In genomic region chr7:116223598-116223997, GRCh38 we compare ENCODE assay signal across 21 cellular contexts. TPM values are rescaled to one million over a fixed set of nuclear protein-coding genes. Genes with fewer than 3 reads are reported as not detected.
DNase-seq lines count a peak whose midpoint lies in the region; ATAC-seq, FAIRE-seq and TF ChIP-seq lines count a peak whose summit lies in the region.
"Had no signal": no experiment of that assay in that cellular context is flagged by ENCODE, and none has a peak within 500 bp of the region (broad histone marks: within the 10 kb centered on the region; RNA-seq: fewer than 3 reads in every experiment).

No MANE protein-coding gene starts in this region.

- 86% methylated on average over 1 of the region's 1 CpG for WGBS in A549 (ENCODE audit: missing lambda C conversion rate)

- no peak for TF ChIP-seq CTCF in A549 (IDR thresholded peaks at IDR 0.05)

- H3K36me3 Mint-ChIP-seq in CD8-positive, alpha-beta memory T cell, result peaks cover 0 to 6% (median 2%) of the 10 kb centered on the region in 3 donors
- peaks cover 5% of the 10 kb centered on the region for H3K36me3 Mint-ChIP-seq in T-helper 17 cell (ENCODE audit: low read depth)
- peaks cover 0 to 2% (median 0%) of the 10 kb centered on the region in 3 donors for H3K36me3 Mint-ChIP-seq in naive thymus-derived CD8-positive, alpha-beta T cell

- no peaks in the 10 kb centered on the region for H3K27me3 Mint-ChIP-seq in CD8-positive, alpha-beta memory T cell
- no peaks in the 10 kb centered on the region for H3K27me3 Mint-ChIP-seq in T-helper 17 cell
- H3K27me3 Mint-ChIP-seq in naive thymus-derived CD8-positive, alpha-beta T cell, result no peaks in the 10 kb centered on the region

- peak overlapping the region in 1 of 2 experiments; percentile 39; a peak in 2 of 6 replicates for H3K27ac ChIP-seq in A549
- H3K27ac ChIP-seq in CD8-positive, alpha-beta memory T cell (ENCODE audit: low read depth, low read length), result no peak overlapping the region
- H3K27ac ChIP-seq: left lung had no signal

- no peaks in the 10 kb centered on the region for H3K27me3 ChIP-seq in CD8-positive, alpha-beta memory T cell (ENCODE audit: insufficient read depth, low read length, poor library complexity, severe bottlenecking)
- H3K27me3 ChIP-seq: left lung, MG63 had no signal

- peak overlapping the region in 6 of 7 donors; percentile 25 to 75 (median 59) for H3K4me3 Mint-ChIP-seq in CD8-positive, alpha-beta memory T cell
- H3K4me3 Mint-ChIP-seq in T-helper 17 cell, result no peak overlapping the region
- peak overlapping the region in 9 of 10 donors; percentile 5 to 82 (median 55) for H3K4me3 Mint-ChIP-seq in naive thymus-derived CD8-positive, alpha-beta T cell
- H3K4me3 Mint-ChIP-seq: HFFc6 had no signal

- peak overlapping the region; percentile 73 for H3K4me2 ChIP-seq in A549

- TF ChIP-seq POLR2A in A549 (IDR thresholded peaks at IDR 0.05; ENCODE audit: low read length), result no peak

- H3K9me3 ChIP-seq in A549 (no peaks in the 10 kb centered on the region), T-helper 17 cell (ENCODE audit: control insufficient read depth, low read length, poor library complexity, severe bottlenecking) (no peaks in the 10 kb centered on the region)
- H3K9me3 ChIP-seq in CD8-positive, alpha-beta memory T cell (ENCODE audit: low read length), result no peaks in the 10 kb centered on the region
- H3K9me3 ChIP-seq: left lung, MG63 had no signal

- no peaks in the 10 kb centered on the region for H3K36me3 ChIP-seq in CD8-positive, alpha-beta memory T cell (ENCODE audit: insufficient read depth, low read length)
- H3K36me3 ChIP-seq: left lung, MG63 had no signal

- H3K4me1 ChIP-seq in A549, result peaks cover 62% of the 10 kb centered on the region
- peaks cover 88% of the 10 kb centered on the region for H3K4me1 ChIP-seq in CD8-positive, alpha-beta memory T cell (ENCODE audit: insufficient read depth, low read length)

- H3K4me3 ChIP-seq in A549, result no peak overlapping the region
- no peak overlapping the region for H3K4me3 ChIP-seq in CD8-positive, alpha-beta memory T cell (ENCODE audit: low read length)
- H3K4me3 ChIP-seq: left lung, MG63, smooth muscle cell had no signal

- peak overlapping the region in 7 of 8 donors; percentile 4 to 85 (median 66) for H3K27ac Mint-ChIP-seq in CD8-positive, alpha-beta memory T cell
- H3K27ac Mint-ChIP-seq in T-helper 17 cell, result peak overlapping the region; percentile 90
- peak overlapping the region in 9 of 10 donors; percentile 19 to 79 (median 71) for H3K27ac Mint-ChIP-seq in naive thymus-derived CD8-positive, alpha-beta T cell
- H3K27ac Mint-ChIP-seq: HFFc6 had no signal

- CTCF ChIA-PET in A549 (lab: Yijun Ruan, JAX), result interaction anchor here (1.0 to 1.6 kb wide), 4 partner anchors 12 to 53 kb away, joined by 3 to 4 read pairs (median 3); no protein-coding TSS in a partner anchor
- CTCF ChIA-PET in CD8-positive, alpha-beta memory T cell (lab: Charles Lee), result interaction anchor here (1.2 to 3.6 kb wide), 5 partner anchors 7 to 44 kb away, joined by 3 to 16 read pairs (median 4); no protein-coding TSS in a partner anchor

- TF ChIP-seq RAD21 in A549 (conservative IDR thresholded peaks at IDR 0.05 in 1 of 2, IDR thresholded peaks at IDR 0.05 in 1 of 2), result no peak

- DNase-seq in A549 (ENCODE audit: low read depth in 1 of 2, low spot score in 1 of 2), result no peak
- no peak for DNase-seq in CD8-positive, alpha-beta memory T cell
- no peak for DNase-seq in T-helper 17 cell
- DNase-seq in naive thymus-derived CD8-positive, alpha-beta T cell, result no peak
- DNase-seq in NCI-H1105 treated with DMSO at 0.1 percent for 48 hours (lab: John Stamatoyannopoulos, UW), result no peak
- no peak for DNase-seq in RPMI8226
- no peak for DNase-seq in stimulated activated CD4-positive, alpha-beta T cell treated with anti-CD3 and anti-CD28 coated beads, Interleukin-2, amount 100 ng/mL, for 24 hours
- no peak for DNase-seq in stimulated activated CD4-positive, alpha-beta T cell treated with anti-CD3 and anti-CD28 coated beads, Interleukin-4, amount 100 ng/mL, for 24 hours
- DNase-seq: activated CD4-positive, alpha-beta T cell treated with anti-CD3 and anti-CD28 coated beads for 4 hours; activated T-cell treated with anti-CD3 and anti-CD28 coated beads for 4 hours; foreskin melanocyte; HFFc6; left lung; MG63; NCI-H187; NCI-H446; SIG-M5; stimulated activated naive CD4-positive, alpha-beta T cell; T-helper 9 cell had no signal

- H3K4me1 Mint-ChIP-seq in CD8-positive, alpha-beta memory T cell, result peaks cover 91 to 96% (median 96%) of the 10 kb centered on the region in 3 donors
- peaks cover 59% of the 10 kb centered on the region for H3K4me1 Mint-ChIP-seq in T-helper 17 cell
- H3K4me1 Mint-ChIP-seq in naive thymus-derived CD8-positive, alpha-beta T cell, result peaks cover 43 to 94% (median 89%) of the 10 kb centered on the region in 4 donors

- no peak for TF ChIP-seq EP300 in A549 (IDR thresholded peaks at IDR 0.05)

- ATAC-seq in A549 (no peak), T-helper 17 cell (no peak)
- no peak for ATAC-seq in naive thymus-derived CD8-positive, alpha-beta T cell
- ATAC-seq: left lung had no signal

- FAIRE-seq in A549 (lab: Jason Lieb, UNC), result no peak
- FAIRE-seq: endothelial cell of umbilical vein had no signal

- no peaks in the 10 kb centered on the region for H3K9me3 Mint-ChIP-seq in CD8-positive, alpha-beta memory T cell
- no peaks in the 10 kb centered on the region for H3K9me3 Mint-ChIP-seq in naive thymus-derived CD8-positive, alpha-beta T cell
- H3K9me3 Mint-ChIP-seq: HFFc6 had no signal

- POLR2A ChIA-PET in A549 (lab: Yijun Ruan, JAX), result no interaction called here
- POLR2A ChIA-PET in CD8-positive, alpha-beta memory T cell (lab: Charles Lee), result no interaction called here
- POLR2A ChIA-PET in naive thymus-derived CD8-positive, alpha-beta T cell (lab: Charles Lee), result interaction anchor here (3.9 kb wide), 1 partner anchor 13 kb away, joined by 21 read pairs; the partner anchor contains the start of gene TES

TF ChIP-seq in A549, 52 proteins besides CTCF, POLR2A, EP300 and RAD21 (continues in another document):
- no peak for TF ChIP-seq MAZ (IDR thresholded peaks at IDR 0.05; ENCODE audit: borderline replicate concordance, low read depth, low read length)
- no peak for TF ChIP-seq RARB (CRISPR knock-in tag; IDR thresholded peaks at IDR 0.05)
- no peak for TF ChIP-seq PHF8 (IDR thresholded peaks at IDR 0.05; ENCODE audit: borderline replicate concordance, low read depth)
- no peak for TF ChIP-seq NFE2L2 (conservative IDR thresholded peaks at IDR 0.05; ENCODE audit: low read length)
- TF ChIP-seq FOSB (CRISPR knock-in tag; IDR thresholded peaks at IDR 0.05), result no peak
- no peak for TF ChIP-seq MAX (IDR thresholded peaks at IDR 0.05)
- no peak for TF ChIP-seq NPAS2 (CRISPR knock-in tag; IDR thresholded peaks at IDR 0.05; ENCODE audit: borderline replicate concordance)
- no peak for TF ChIP-seq HES2 (IDR thresholded peaks at IDR 0.05)
- no peak for TF ChIP-seq MAFK (IDR thresholded peaks at IDR 0.05; ENCODE audit: partially characterized antibody)
- TF ChIP-seq, protein P1, sequence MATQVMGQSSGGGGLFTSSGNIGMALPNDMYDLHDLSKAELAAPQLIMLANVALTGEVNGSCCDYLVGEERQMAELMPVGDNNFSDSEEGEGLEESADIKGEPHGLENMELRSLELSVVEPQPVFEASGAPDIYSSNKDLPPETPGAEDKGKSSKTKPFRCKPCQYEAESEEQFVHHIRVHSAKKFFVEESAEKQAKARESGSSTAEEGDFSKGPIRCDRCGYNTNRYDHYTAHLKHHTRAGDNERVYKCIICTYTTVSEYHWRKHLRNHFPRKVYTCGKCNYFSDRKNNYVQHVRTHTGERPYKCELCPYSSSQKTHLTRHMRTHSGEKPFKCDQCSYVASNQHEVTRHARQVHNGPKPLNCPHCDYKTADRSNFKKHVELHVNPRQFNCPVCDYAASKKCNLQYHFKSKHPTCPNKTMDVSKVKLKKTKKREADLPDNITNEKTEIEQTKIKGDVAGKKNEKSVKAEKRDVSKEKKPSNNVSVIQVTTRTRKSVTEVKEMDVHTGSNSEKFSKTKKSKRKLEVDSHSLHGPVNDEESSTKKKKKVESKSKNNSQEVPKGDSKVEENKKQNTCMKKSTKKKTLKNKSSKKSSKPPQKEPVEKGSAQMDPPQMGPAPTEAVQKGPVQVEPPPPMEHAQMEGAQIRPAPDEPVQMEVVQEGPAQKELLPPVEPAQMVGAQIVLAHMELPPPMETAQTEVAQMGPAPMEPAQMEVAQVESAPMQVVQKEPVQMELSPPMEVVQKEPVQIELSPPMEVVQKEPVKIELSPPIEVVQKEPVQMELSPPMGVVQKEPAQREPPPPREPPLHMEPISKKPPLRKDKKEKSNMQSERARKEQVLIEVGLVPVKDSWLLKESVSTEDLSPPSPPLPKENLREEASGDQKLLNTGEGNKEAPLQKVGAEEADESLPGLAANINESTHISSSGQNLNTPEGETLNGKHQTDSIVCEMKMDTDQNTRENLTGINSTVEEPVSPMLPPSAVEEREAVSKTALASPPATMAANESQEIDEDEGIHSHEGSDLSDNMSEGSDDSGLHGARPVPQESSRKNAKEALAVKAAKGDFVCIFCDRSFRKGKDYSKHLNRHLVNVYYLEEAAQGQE (IDR thresholded peaks at IDR 0.05), result no peak

RNA-seq across cellular contexts. Expression of gene TES, which starts 13.3 kb away (rescaled TPM):
- polyA plus RNA-seq in A549 (2011; rRNA removed) (127 and 134 TPM in 2 replicates), A549 (2017; fragmentation: RNase III; extraction: RNeasy Plus Mini Kit Qiagen cat#74134 plus additional on column Dnase treatment) (43.0 to 46.6 TPM (median 45.9 TPM) in 3 replicates)
- polyA plus RNA-seq in A549 (2012; cell fraction: cytosol; rRNA removed), result 33.6 and 33.9 TPM in 2 replicates
- polyA plus RNA-seq in A549 (2012; cell fraction: nucleus; rRNA removed), result 45.5 and 65.3 TPM in 2 replicates
- 74.8 and 76.6 TPM in 2 replicates for polyA minus RNA-seq in A549 (2011; rRNA and poly(A)+ RNA removed)
- 10 to 100 TPM; 58.4 to 59.0 TPM for total RNA-seq in CD8-positive, alpha-beta memory T cell
- polyA plus RNA-seq in CD8-positive, alpha-beta memory T cell, result 193 TPM
- 100 to 1,000 TPM; 107 to 108 TPM for total RNA-seq in T-helper 17 cell
- total RNA-seq in naive thymus-derived CD8-positive, alpha-beta T cell, result 100 to 1,000 TPM; 119 to 122 TPM
- 100 to 1,000 TPM; 177 to 185 (median 181) TPM for polyA plus RNA-seq in naive thymus-derived CD8-positive, alpha-beta T cell
